23 cellular contexts compared by ENCODE assay signal in genomic region chr15:24917431-24917830, GRCh38.
"Had no signal": no experiment of that assay in that cellular context is flagged by ENCODE, and none has a peak within 500 bp of the region (broad histone marks: within the 10 kb centered on the region; RNA-seq: fewer than 3 reads in every experiment).

No MANE protein-coding gene starts in this region.

- H3K36me3 ChIP-seq: MG63, SJSA1 had no signal

- ATAC-seq: HepG2 had no signal

- H3K27ac ChIP-seq: SJSA1, SK-N-MC had no signal

- H3K4me3 ChIP-seq: MG63, SJSA1, SK-N-MC had no signal

- H3K27me3 ChIP-seq: MG63, SJSA1 had no signal

- H3K9me3 ChIP-seq: MG63, SJSA1 had no signal

- DNase-seq: IMR-90, Karpas-422, MG63, NCI-H1092, NCI-H1105 treated with DMSO at 0.1 percent for 48 hours, NCI-H1417 treated with DMSO at 0.1 percent for 48 hours, NCI-H146, NCI-H187, NCI-H2029, NCI-H2081 treated with DMSO at 0.1 percent for 48 hours, NCI-H2171, NCI-H226, NCI-H446, NCI-H510A, NCI-H524 treated with DMSO at 0.1 percent for 48 hours, NCI-H69, NCI-H774, Right ventricle myocardium superior, RPMI8226, SIG-M5 had no signal

- H3K4me1 ChIP-seq: SJSA1 had no signal
